In the genomic region with DNA sequence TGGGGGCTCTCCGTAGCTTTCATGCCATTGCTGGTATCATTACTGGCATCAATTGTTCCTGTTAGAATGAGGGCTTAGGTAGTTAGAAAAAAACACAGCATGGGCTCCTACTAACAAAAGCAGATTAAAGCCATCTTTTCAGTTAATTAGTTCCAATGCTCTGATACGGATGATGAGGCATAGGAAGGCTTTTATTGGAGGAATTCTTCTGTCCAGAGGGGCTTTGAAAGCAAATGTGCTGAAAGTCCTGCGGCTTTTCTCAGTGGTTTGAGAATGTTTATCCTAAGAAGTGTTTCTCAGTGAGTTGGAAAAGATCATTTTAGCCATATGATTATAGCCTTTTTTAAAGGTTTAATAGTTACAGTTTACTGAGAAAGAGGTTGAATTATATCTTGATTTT, we compare ENCODE assay signal across 13 cellular contexts.
A peak's percentile ranks its signal among the peaks of the same experiment; 100 is the strongest.
DNase-seq lines count a peak whose midpoint lies in the region.
"Had no signal": no experiment of that assay in that cellular context is flagged by ENCODE, and none has a peak within 500 bp of the region (broad histone marks: within the 10 kb centered on the region; RNA-seq: fewer than 3 reads in every experiment).

No MANE protein-coding gene starts in this region.

- H3K27me3 ChIP-seq in effector memory CD4-positive, alpha-beta T cell (replicated peaks; ENCODE audit: control insufficient read depth, insufficient read depth, low read length, poor library complexity, severe bottlenecking) = no peaks in the 10 kb centered on the region
- H3K27me3 ChIP-seq: BLaER1 had no signal

- no peak overlapping the region for H3K27ac ChIP-seq in effector memory CD4-positive, alpha-beta T cell (ENCODE audit: insufficient read depth, low read length, poor library complexity, severe bottlenecking)
- H3K27ac ChIP-seq: BLaER1, SK-N-MC had no signal

- H3K4me1 ChIP-seq in effector memory CD4-positive, alpha-beta T cell (ENCODE audit: control insufficient read depth, insufficient read depth, low read length, poor library complexity, severe bottlenecking) = no peaks in the 10 kb centered on the region
- H3K4me1 ChIP-seq: BLaER1 had no signal

- no peaks in the 10 kb centered on the region for H3K36me3 ChIP-seq in effector memory CD4-positive, alpha-beta T cell (ENCODE audit: control insufficient read depth, insufficient read depth, low read length)
- H3K36me3 ChIP-seq: BLaER1 had no signal

- H3K9me3 ChIP-seq in effector memory CD4-positive, alpha-beta T cell (ENCODE audit: control insufficient read depth, low read length) = no peaks in the 10 kb centered on the region

- DNase-seq in EH (ENCODE audit: low read depth) = peak; percentile 94
- DNase-seq in RPMI7951 (ENCODE audit: low read depth) = peak; percentile 76
- DNase-seq in dedifferentiated amniotic fluid mesenchymal stem cell (ENCODE audit: extremely low spot score) = peak; percentile 38
- DNase-seq in retina = peak; percentile 38
- no peak for DNase-seq in midbrain (lab: John Stamatoyannopoulos, UW)
- no peak for DNase-seq in DMS53 treated with DMSO at 0.1 percent for 48 hours (lab: John Stamatoyannopoulos, UW; ENCODE audit: unreplicated experiment)
- DNase-seq in effector memory CD4-positive, alpha-beta T cell = no peak
- DNase-seq: CD8-positive, alpha-beta memory T cell; HCEC 1CT; NCI-H2029 treated with DMSO at 0.1 percent for 48 hours; NCI-H524 treated with DMSO at 0.1 percent for 48 hours had no signal

- H3K4me3 ChIP-seq in effector memory CD4-positive, alpha-beta T cell (ENCODE audit: insufficient read depth, low read depth, low read length, poor library complexity, severe bottlenecking) = no peak overlapping the region
- H3K4me3 ChIP-seq: BLaER1, SK-N-MC had no signal

Comparison
In these comparisons a context has a peak if more than half of its experiments do, and no peak if none do; other contexts are left out.
1. DNase-seq: peak in EH (single experiment), RPMI7951 (single experiment), dedifferentiated amniotic fluid mesenchymal stem cell (single experiment) and retina (single experiment); none in midbrain (single experiment), DMS53 treated with DMSO at 0.1 percent for 48 hours (single experiment) and effector memory CD4-positive, alpha-beta T cell (0 of 3).